Comparison of ENCODE assay signal across 24 cellular contexts in genomic region chr22:29890760-29891159, GRCh38.
"Had no signal": no experiment of that assay in that cellular context is flagged by ENCODE, and none has a peak within 500 bp of the region (broad histone marks: within the 10 kb centered on the region; RNA-seq: fewer than 3 reads in every experiment).

No MANE protein-coding gene starts in this region.

- DNase-seq: heart left ventricle; hypothalamus; immature natural killer cell; kidney; left colon; left ventricle myocardium inferior; mesendoderm; naive B cell; nucleus accumbens; right lobe of liver; spleen; stimulated activated CD4-positive, alpha-beta T cell treated with anti-CD3 and anti-CD28 coated beads, Interleukin-4, amount 100 ng/mL, for 24 hours; stimulated activated naive CD4-positive, alpha-beta T cell; upper lobe of left lung had no signal

- H3K4me1 ChIP-seq: parathyroid adenoma had no signal

- H3K27me3 Mint-ChIP-seq: naive B cell; natural killer cell treated with Interleukin-12 subunit alpha and Interleukin-12 subunit beta and Interleukin-15 and Interleukin-18, amount 100 ng/mL, for 72 hours; stimulated activated naive CD8-positive, alpha-beta T cell treated with anti-CD3 and anti-CD28 coated beads, Interleukin-15, Interleukin-2, amounts not matched to agents 100 ng/mL and 50 ng/mL, for 24 hours had no signal

- H2AFZ ChIP-seq: parathyroid adenoma had no signal

- H3K27ac Mint-ChIP-seq: immature natural killer cell; mesothelial cell of epicardium; natural killer cell treated with Interleukin-12 subunit alpha and Interleukin-12 subunit beta and Interleukin-15 and Interleukin-18, amount 100 ng/mL, for 72 hours; stimulated activated effector memory CD8-positive, alpha-beta T cell treated with anti-CD3 and anti-CD28 coated beads, Interleukin-12 subunit alpha, Interleukin-12 subunit beta, amount 100 ng/mL, for 72 hours; stimulated activated naive CD8-positive, alpha-beta T cell treated with anti-CD3 and anti-CD28 coated beads, Interleukin-15, Interleukin-2, amounts not matched to agents 100 ng/mL and 50 ng/mL, for 24 hours had no signal

- H3K4me3 Mint-ChIP-seq: immature natural killer cell; mesothelial cell of epicardium; natural killer cell treated with Interleukin-12 subunit alpha and Interleukin-12 subunit beta and Interleukin-15 and Interleukin-18, amount 100 ng/mL, for 72 hours; stimulated activated effector memory CD8-positive, alpha-beta T cell treated with anti-CD3 and anti-CD28 coated beads, Interleukin-12 subunit alpha, Interleukin-12 subunit beta, amount 100 ng/mL, for 72 hours; stimulated activated naive CD8-positive, alpha-beta T cell treated with anti-CD3 and anti-CD28 coated beads, Interleukin-15, Interleukin-2, amounts not matched to agents 100 ng/mL and 50 ng/mL, for 24 hours had no signal

- H3K9ac ChIP-seq: parathyroid adenoma had no signal

- H3K4me3 ChIP-seq: heart left ventricle, left ventricle myocardium inferior, lung, right atrium auricular region, right lobe of liver, skin epidermis, spleen, tibial nerve, upper lobe of left lung, vagina had no signal

- H3K27ac ChIP-seq: heart left ventricle, left ventricle myocardium inferior, parathyroid adenoma, right atrium auricular region, right lobe of liver, skin epidermis, spleen, tibial nerve, upper lobe of left lung, vagina had no signal

- ATAC-seq: heart left ventricle; left colon; natural killer cell treated with Interleukin-12 subunit alpha and Interleukin-12 subunit beta and Interleukin-15 and Interleukin-18, amount 100 ng/mL, for 72 hours; stimulated activated effector memory CD8-positive, alpha-beta T cell treated with anti-CD3 and anti-CD28 coated beads, Interleukin-12 subunit alpha, Interleukin-12 subunit beta, amount 100 ng/mL, for 72 hours had no signal

- H3K27me3 ChIP-seq: heart left ventricle, right atrium auricular region, right lobe of liver, spleen, tibial nerve, upper lobe of left lung, vagina had no signal

- H3K9me3 ChIP-seq: heart left ventricle, left ventricle myocardium inferior, right atrium auricular region, right lobe of liver, spleen, tibial nerve, upper lobe of left lung, vagina had no signal

- H3K9me3 Mint-ChIP-seq: immature natural killer cell; mesothelial cell of epicardium; naive B cell; natural killer cell treated with Interleukin-12 subunit alpha and Interleukin-12 subunit beta and Interleukin-15 and Interleukin-18, amount 100 ng/mL, for 72 hours; stimulated activated effector memory CD8-positive, alpha-beta T cell treated with anti-CD3 and anti-CD28 coated beads, Interleukin-12 subunit alpha, Interleukin-12 subunit beta, amount 100 ng/mL, for 72 hours; stimulated activated naive CD8-positive, alpha-beta T cell treated with anti-CD3 and anti-CD28 coated beads, Interleukin-15, Interleukin-2, amounts not matched to agents 100 ng/mL and 50 ng/mL, for 24 hours had no signal

- H3K36me3 ChIP-seq: heart left ventricle, left ventricle myocardium inferior, right atrium auricular region, right lobe of liver, spleen, tibial nerve, upper lobe of left lung, vagina had no signal

- H3K36me3 Mint-ChIP-seq: immature natural killer cell; naive B cell; natural killer cell treated with Interleukin-12 subunit alpha and Interleukin-12 subunit beta and Interleukin-15 and Interleukin-18, amount 100 ng/mL, for 72 hours; stimulated activated effector memory CD8-positive, alpha-beta T cell treated with anti-CD3 and anti-CD28 coated beads, Interleukin-12 subunit alpha, Interleukin-12 subunit beta, amount 100 ng/mL, for 72 hours had no signal
